In the genomic region with DNA sequence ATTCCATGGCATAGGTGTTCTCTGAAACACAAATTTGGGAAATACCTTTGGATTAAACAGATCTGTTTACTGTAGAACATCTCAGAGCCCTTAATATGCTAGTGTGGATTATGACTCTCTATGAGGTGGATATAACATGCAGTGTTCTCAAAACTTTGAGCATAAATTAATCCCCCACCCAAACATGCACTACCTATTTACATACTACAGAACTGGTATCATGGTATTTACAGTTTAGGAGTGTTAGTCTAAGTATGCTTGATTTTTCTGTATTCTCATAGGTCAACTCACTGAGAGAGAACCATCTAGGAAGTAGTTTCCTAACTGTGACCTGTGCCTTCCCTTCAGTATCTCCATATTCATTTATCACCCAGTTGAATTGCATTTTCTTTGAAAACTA, we compare ENCODE assay signal across 11 cellular contexts. TPM values are rescaled to one million over a fixed set of nuclear protein-coding genes. Genes with fewer than 3 reads are reported as not detected.
DNase-seq lines count a peak whose midpoint lies in the region; ATAC-seq, FAIRE-seq and TF ChIP-seq lines count a peak whose summit lies in the region.
"Had no signal": no experiment of that assay in that cellular context is flagged by ENCODE, and none has a peak within 500 bp of the region (broad histone marks: within the 10 kb centered on the region; RNA-seq: fewer than 3 reads in every experiment).

No MANE protein-coding gene starts in this region.

- H3K9ac ChIP-seq in endothelial cell of umbilical vein (replicated peaks; ENCODE audit: extremely low read depth, insufficient read depth, low read length): no peak overlapping the region

- H3K36me3 Mint-ChIP-seq in activated naive CD4-positive, alpha-beta T cell treated with anti-CD3 and anti-CD28 coated beads for 36 hours (ENCODE audit: low read depth): peaks cover 3% of the 10 kb centered on the region
- H3K36me3 Mint-ChIP-seq in T-cell: peaks cover 15% of the 10 kb centered on the region
- peaks cover 28% of the 10 kb centered on the region for H3K36me3 Mint-ChIP-seq in stimulated activated naive CD8-positive, alpha-beta T cell treated with anti-CD3 and anti-CD28 coated beads, Interleukin-15, Interleukin-2, amounts not matched to agents 100 ng/mL and 50 ng/mL, for 24 hours (ENCODE audit: low read depth)

- peak; percentile 46 for FAIRE-seq in endothelial cell of umbilical vein (lab: Jason Lieb, UNC)

- ATAC-seq in T-cell (replicated peaks in 1 of 4) (no peak), HG02970 (IDR thresholded peaks at IDR 0.05; ENCODE audit: low FRiP score, unreplicated experiment) (no peak)
- ATAC-seq: Panc1 had no signal

- H3K27me3 Mint-ChIP-seq in activated naive CD4-positive, alpha-beta T cell treated with anti-CD3 and anti-CD28 coated beads for 36 hours (ENCODE audit: low read depth): no peaks in the 10 kb centered on the region
- no peaks in the 10 kb centered on the region for H3K27me3 Mint-ChIP-seq in T-cell
- H3K27me3 Mint-ChIP-seq in stimulated activated naive CD8-positive, alpha-beta T cell treated with anti-CD3 and anti-CD28 coated beads, Interleukin-15, Interleukin-2, amounts not matched to agents 100 ng/mL and 50 ng/mL, for 24 hours: no peaks in the 10 kb centered on the region

- DNase-seq in activated naive CD4-positive, alpha-beta T cell treated with anti-CD3 and anti-CD28 coated beads for 36 hours: no peak
- no peak for DNase-seq in activated naive CD4-positive, alpha-beta T cell treated with anti-CD3 and anti-CD28 coated beads, Interleukin-2, amount 50 U/mL, for 16 hours
- DNase-seq in T-cell (no peak), endothelial cell of umbilical vein (ENCODE audit: low read depth, low spot score) (no peak), substantia nigra (lab: John Stamatoyannopoulos, UW) (no peak), hepatic stellate cell (ENCODE audit: low spot score) (no peak)

- intact Hi-C loops in activated naive CD4-positive, alpha-beta T cell treated with anti-CD3 and anti-CD28 coated beads for 36 hours (cut with micrococcal nuclease): no loop called here
- intact Hi-C loops in endothelial cell of umbilical vein (cut with micrococcal nuclease): no loop called here

- H3K27ac ChIP-seq in endothelial cell of umbilical vein (ENCODE audit: insufficient read depth, low read depth, low read length): no peak overlapping the region
- no peak overlapping the region for H3K27ac ChIP-seq in substantia nigra (ENCODE audit: low read depth, low read length, poor library complexity, severe bottlenecking)

- no peak overlapping the region for H3K4me3 Mint-ChIP-seq in activated naive CD4-positive, alpha-beta T cell treated with anti-CD3 and anti-CD28 coated beads for 36 hours
- peak overlapping the region in 1 of 3 donors; percentile 62 for H3K4me3 Mint-ChIP-seq in T-cell
- H3K4me3 Mint-ChIP-seq in stimulated activated naive CD8-positive, alpha-beta T cell treated with anti-CD3 and anti-CD28 coated beads, Interleukin-15, Interleukin-2, amounts not matched to agents 100 ng/mL and 50 ng/mL, for 24 hours: peak overlapping the region; percentile 49

- H3K4me3 ChIP-seq in endothelial cell of umbilical vein (replicated peaks in 1 of 3; ENCODE audit: insufficient read depth in 1 of 3, low read depth in 1 of 3, low read length in 3 of 3): no peak overlapping the region
- H3K4me3 ChIP-seq: heart right ventricle, ovary had no signal

- H3K4me1 ChIP-seq in endothelial cell of umbilical vein (ENCODE audit: control insufficient read depth, extremely low read depth, insufficient read depth, low read length): peaks cover 2% of the 10 kb centered on the region

- H3K27ac Mint-ChIP-seq in activated naive CD4-positive, alpha-beta T cell treated with anti-CD3 and anti-CD28 coated beads for 36 hours: peak overlapping the region; percentile 76
- H3K27ac Mint-ChIP-seq in T-cell: peak overlapping the region; percentile 92 to 95
- H3K27ac Mint-ChIP-seq in stimulated activated naive CD8-positive, alpha-beta T cell treated with anti-CD3 and anti-CD28 coated beads, Interleukin-15, Interleukin-2, amounts not matched to agents 100 ng/mL and 50 ng/mL, for 24 hours: peak overlapping the region; percentile 86

- no peak overlapping the region for H2AFZ ChIP-seq in endothelial cell of umbilical vein (ENCODE audit: low read depth, low read length)

- no peak for TF ChIP-seq CTCF in endothelial cell of umbilical vein (IDR thresholded peaks at IDR 0.05; ENCODE audit: extremely low read depth in 1 of 2, insufficient read depth in 1 of 2, low read depth in 1 of 2, low read length in 2 of 2)

- TF ChIP-seq POLR2A in endothelial cell of umbilical vein (IDR thresholded peaks at IDR 0.05; ENCODE audit: low read depth, low read length): no peak

- peaks cover 45% of the 10 kb centered on the region for H3K4me1 Mint-ChIP-seq in activated naive CD4-positive, alpha-beta T cell treated with anti-CD3 and anti-CD28 coated beads for 36 hours (ENCODE audit: low read depth)
- H3K4me1 Mint-ChIP-seq in T-cell: peaks cover 43 to 56% (median 48%) of the 10 kb centered on the region in 3 donors
- H3K4me1 Mint-ChIP-seq in stimulated activated naive CD8-positive, alpha-beta T cell treated with anti-CD3 and anti-CD28 coated beads, Interleukin-15, Interleukin-2, amounts not matched to agents 100 ng/mL and 50 ng/mL, for 24 hours (ENCODE audit: low read depth): peaks cover 48% of the 10 kb centered on the region

- BruUV-seq in endothelial cell of umbilical vein (replicated peaks; lab: Mats Ljungman, UMichigan): no TSS peak

- no peaks in the 10 kb centered on the region for H3K9me1 ChIP-seq in endothelial cell of umbilical vein (replicated peaks; ENCODE audit: control insufficient read depth, extremely low read depth, insufficient read depth, low read length)

- no peak overlapping the region for H3K4me2 ChIP-seq in endothelial cell of umbilical vein (ENCODE audit: insufficient read depth, low read length)

- no peaks in the 10 kb centered on the region for H3K9me3 Mint-ChIP-seq in activated naive CD4-positive, alpha-beta T cell treated with anti-CD3 and anti-CD28 coated beads for 36 hours
- H3K9me3 Mint-ChIP-seq in T-cell: no peaks in the 10 kb centered on the region
- no peaks in the 10 kb centered on the region for H3K9me3 Mint-ChIP-seq in stimulated activated naive CD8-positive, alpha-beta T cell treated with anti-CD3 and anti-CD28 coated beads, Interleukin-15, Interleukin-2, amounts not matched to agents 100 ng/mL and 50 ng/mL, for 24 hours

- H3K9me3 ChIP-seq in endothelial cell of umbilical vein (replicated peaks; ENCODE audit: control insufficient read depth, insufficient read depth, low read length): no peaks in the 10 kb centered on the region
- H3K9me3 ChIP-seq: heart right ventricle, ovary had no signal

- CTCF ChIA-PET in activated naive CD4-positive, alpha-beta T cell treated with anti-CD3 and anti-CD28 coated beads for 36 hours (lab: Charles Lee): interaction anchor here (0.8 kb wide), 1 partner anchor 244 kb away, joined by 4 read pairs; no protein-coding TSS in a partner anchor
- CTCF ChIA-PET in T-cell (lab: Charles Lee) (no interaction called here), endothelial cell of umbilical vein (lab: Charles Lee) (interaction anchor here (1.4 to 4.7 kb wide), 2 partner anchors 252 to 299 kb away, joined by 3 to 53 read pairs; no protein-coding TSS in a partner anchor)

- no peaks in the 10 kb centered on the region for H4K20me1 ChIP-seq in endothelial cell of umbilical vein (replicated peaks; ENCODE audit: control insufficient read depth, extremely low read depth, insufficient read depth, low read length)

- H3K36me3 ChIP-seq in endothelial cell of umbilical vein (ENCODE audit: control insufficient read depth in 2 of 2, extremely low read depth in 1 of 2, insufficient read depth in 2 of 2, low read length in 2 of 2): peaks cover 0 to 8% of the 10 kb centered on the region in 2 experiments
- H3K36me3 ChIP-seq: ovary had no signal

- POLR2A ChIA-PET in T-cell (lab: Charles Lee) (no interaction called here), endothelial cell of umbilical vein (lab: Charles Lee) (no interaction called here)

- H3K79me2 ChIP-seq in endothelial cell of umbilical vein (ENCODE audit: control insufficient read depth, insufficient read depth, low read length): no peaks in the 10 kb centered on the region

- H3K27me3 ChIP-seq in endothelial cell of umbilical vein (ENCODE audit: control insufficient read depth in 2 of 2, insufficient read depth in 2 of 2, low read length in 2 of 2): no peaks in the 10 kb centered on the region
- H3K27me3 ChIP-seq: heart right ventricle, ovary had no signal

- dilution Hi-C loops in endothelial cell of umbilical vein (cut with MboI; ENCODE audit: extremely low pct_ligation_motif_present, low sequenced_read_pairs): no loop called here

RNA-seq across cellular contexts. Expression of gene ZNF609, which starts 30.9 kb away (rescaled TPM):
- total RNA-seq in activated naive CD4-positive, alpha-beta T cell treated with anti-CD3 and anti-CD28 coated beads for 36 hours: 10 to 100 TPM; 39.5 to 40.4 TPM
- 10 to 100 TPM; 52.7 to 81.8 (median 59.3) TPM for total RNA-seq in T-cell
- 49.6 and 52.8 TPM in 2 replicates for total RNA-seq in endothelial cell of umbilical vein
- polyA plus RNA-seq in endothelial cell of umbilical vein: 15.9 and 18.2 TPM in 2 replicates
- polyA plus RNA-seq in endothelial cell of umbilical vein (2011; cell fraction: cytosol; rRNA removed): 21.3 and 23.1 TPM in 2 replicates
- polyA plus RNA-seq in endothelial cell of umbilical vein (2011; cell fraction: nucleus; rRNA removed): 34.8 and 35.1 TPM in 2 replicates
- polyA plus RNA-seq in endothelial cell of umbilical vein (2012): 23.2 and 26.3 TPM in 2 replicates
- 134 and 139 TPM in 2 replicates for polyA minus RNA-seq in endothelial cell of umbilical vein
- polyA minus RNA-seq in endothelial cell of umbilical vein (2011; cell fraction: cytosol; rRNA and poly(A)+ RNA removed): 12.7 TPM
- polyA minus RNA-seq in endothelial cell of umbilical vein (2011; cell fraction: nucleus; rRNA and poly(A)+ RNA removed): 38.6 and 49.6 TPM in 2 replicates

RNA-seq across cellular contexts. Expression of gene TRIP4, which starts 41.8 kb away (rescaled TPM):
- total RNA-seq in activated naive CD4-positive, alpha-beta T cell treated with anti-CD3 and anti-CD28 coated beads for 36 hours: 10 to 100 TPM; 13.7 to 14.5 TPM
- total RNA-seq in T-cell (10 to 100 TPM; 17.3 to 24.5 (median 21.7) TPM), endothelial cell of umbilical vein (29.8 and 31.1 TPM in 2 replicates)
- polyA plus RNA-seq in endothelial cell of umbilical vein: 9.4 and 10.9 TPM in 2 replicates
- 19.5 and 20.1 TPM in 2 replicates for polyA plus RNA-seq in endothelial cell of umbilical vein (2011; cell fraction: cytosol; rRNA removed)
- 20.3 and 27.1 TPM in 2 replicates for polyA plus RNA-seq in endothelial cell of umbilical vein (2011; cell fraction: nucleus; rRNA removed)
- 28.2 and 35.6 TPM in 2 replicates for polyA plus RNA-seq in endothelial cell of umbilical vein (2012)
- 20.1 and 30.1 TPM in 2 replicates for polyA minus RNA-seq in endothelial cell of umbilical vein
- 6.2 TPM for polyA minus RNA-seq in endothelial cell of umbilical vein (2011; cell fraction: cytosol; rRNA and poly(A)+ RNA removed)
- polyA minus RNA-seq in endothelial cell of umbilical vein (2011; cell fraction: nucleus; rRNA and poly(A)+ RNA removed): 21.2 and 22.6 TPM in 2 replicates

RNA-seq across cellular contexts. Expression of gene PCLAF, which starts 48.2 kb away (rescaled TPM):
- 100 to 1,000 TPM; 117 to 118 TPM for total RNA-seq in activated naive CD4-positive, alpha-beta T cell treated with anti-CD3 and anti-CD28 coated beads for 36 hours
- total RNA-seq in T-cell: 1 to 10 TPM in 4 of 5 donors, under 1 TPM in 1; 0.96 to 2.4 (median 1.6) TPM
- total RNA-seq in endothelial cell of umbilical vein: 54.7 and 65.7 TPM in 2 replicates
- 36.1 and 55.2 TPM in 2 replicates for polyA plus RNA-seq in endothelial cell of umbilical vein
- polyA plus RNA-seq in endothelial cell of umbilical vein (2011; cell fraction: cytosol; rRNA removed): 115 and 116 TPM in 2 replicates
- 43.1 and 57.6 TPM in 2 replicates for polyA plus RNA-seq in endothelial cell of umbilical vein (2011; cell fraction: nucleus; rRNA removed)
- 32.3 and 105 TPM in 2 replicates for polyA plus RNA-seq in endothelial cell of umbilical vein (2012)
- 76.3 and 97.7 TPM in 2 replicates for polyA minus RNA-seq in endothelial cell of umbilical vein
- polyA minus RNA-seq in endothelial cell of umbilical vein (2011; cell fraction: cytosol; rRNA and poly(A)+ RNA removed): 56.5 TPM
- 12.3 and 31.4 TPM in 2 replicates for polyA minus RNA-seq in endothelial cell of umbilical vein (2011; cell fraction: nucleus; rRNA and poly(A)+ RNA removed)

Comparison
In these comparisons a context has a peak if more than half of its experiments do, and no peak if none do; other contexts are left out.
1. RNA of gene PCLAF, which starts 48.2 kb away (total RNA-seq): 117 to 118 TPM in activated naive CD4-positive, alpha-beta T cell treated with anti-CD3 and anti-CD28 coated beads for 36 hours and 54.7 to 65.7 TPM in endothelial cell of umbilical vein; 0.96 to 2.4 TPM in T-cell; every median in the first group is over 10 times any median in the second.
2. CTCF ChIA-PET loops: an anchor here in activated naive CD4-positive, alpha-beta T cell treated with anti-CD3 and anti-CD28 coated beads for 36 hours (0.8 kb wide) and endothelial cell of umbilical vein (1.4 to 4.7 kb wide); none called in T-cell.
3. Peak in every context shown above with its lines, with median percentiles within 50 percentile points of each other: H3K27ac Mint-ChIP-seq.